1 cellular context compared by ENCODE assay signal in the genomic region with DNA sequence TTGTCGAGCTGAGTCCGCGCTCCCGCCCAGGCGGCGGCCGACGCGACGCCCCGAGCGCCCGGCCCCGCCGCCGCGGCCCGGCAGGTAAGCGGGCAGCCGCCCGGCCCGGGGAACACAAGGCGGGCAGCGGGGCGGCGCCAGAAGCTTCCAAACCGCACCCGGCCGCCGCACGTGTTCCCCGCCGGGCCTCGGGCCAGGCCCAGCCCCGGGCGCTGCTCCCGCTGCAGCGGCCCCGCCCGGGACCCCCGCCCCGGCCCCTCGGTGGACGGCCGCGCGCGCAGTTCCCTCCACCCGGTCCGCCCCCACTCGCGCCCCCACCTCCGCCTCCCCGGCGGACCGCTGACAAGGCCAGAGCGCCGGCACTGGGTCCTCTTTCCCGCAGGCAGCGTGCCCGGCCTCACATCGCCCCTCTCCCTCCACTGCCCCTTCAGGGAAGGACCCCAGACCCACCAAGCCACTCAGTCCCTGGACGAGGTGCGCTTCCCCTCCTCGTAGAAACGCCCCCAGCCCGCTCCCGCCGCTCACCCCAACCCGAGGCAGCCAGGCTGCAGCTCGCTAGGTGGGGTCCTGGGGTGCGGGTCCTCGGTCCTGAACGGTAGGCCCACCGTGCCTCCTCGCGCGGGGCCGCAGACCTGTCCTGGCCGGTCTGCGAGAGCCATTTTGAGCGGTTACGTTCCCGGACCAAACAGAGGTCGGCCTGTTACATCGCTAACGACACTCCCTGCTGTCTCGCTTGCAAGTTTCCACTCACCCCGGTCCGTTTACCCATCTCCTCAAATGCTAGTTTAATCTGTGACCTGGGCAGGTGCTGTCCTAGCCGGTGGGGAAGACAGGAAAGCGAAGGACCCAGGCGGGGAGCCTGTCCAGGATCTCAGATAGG.
A peak's percentile ranks its signal among the peaks of the same experiment; 100 is the strongest.
TF ChIP-seq lines count a peak whose summit lies in the region.

No MANE protein-coding gene starts in this region.

TF ChIP-seq in HepG2, 621 proteins besides CTCF, POLR2A, EP300 and RAD21 (continued from another document and continues in another):
- TF ChIP-seq, protein P1, sequence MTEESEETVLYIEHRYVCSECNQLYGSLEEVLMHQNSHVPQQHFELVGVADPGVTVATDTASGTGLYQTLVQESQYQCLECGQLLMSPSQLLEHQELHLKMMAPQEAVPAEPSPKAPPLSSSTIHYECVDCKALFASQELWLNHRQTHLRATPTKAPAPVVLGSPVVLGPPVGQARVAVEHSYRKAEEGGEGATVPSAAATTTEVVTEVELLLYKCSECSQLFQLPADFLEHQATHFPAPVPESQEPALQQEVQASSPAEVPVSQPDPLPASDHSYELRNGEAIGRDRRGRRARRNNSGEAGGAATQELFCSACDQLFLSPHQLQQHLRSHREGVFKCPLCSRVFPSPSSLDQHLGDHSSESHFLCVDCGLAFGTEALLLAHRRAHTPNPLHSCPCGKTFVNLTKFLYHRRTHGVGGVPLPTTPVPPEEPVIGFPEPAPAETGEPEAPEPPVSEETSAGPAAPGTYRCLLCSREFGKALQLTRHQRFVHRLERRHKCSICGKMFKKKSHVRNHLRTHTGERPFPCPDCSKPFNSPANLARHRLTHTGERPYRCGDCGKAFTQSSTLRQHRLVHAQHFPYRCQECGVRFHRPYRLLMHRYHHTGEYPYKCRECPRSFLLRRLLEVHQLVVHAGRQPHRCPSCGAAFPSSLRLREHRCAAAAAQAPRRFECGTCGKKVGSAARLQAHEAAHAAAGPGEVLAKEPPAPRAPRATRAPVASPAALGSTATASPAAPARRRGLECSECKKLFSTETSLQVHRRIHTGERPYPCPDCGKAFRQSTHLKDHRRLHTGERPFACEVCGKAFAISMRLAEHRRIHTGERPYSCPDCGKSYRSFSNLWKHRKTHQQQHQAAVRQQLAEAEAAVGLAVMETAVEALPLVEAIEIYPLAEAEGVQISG (CRISPR knock-in tag; IDR thresholded peaks at IDR 0.05), result no peak; the same call in 1 of the 2 replicates
- TF ChIP-seq ZNF335 (CRISPR knock-in tag; IDR thresholded peaks at IDR 0.05), result no peak
- TF ChIP-seq, protein P2, sequence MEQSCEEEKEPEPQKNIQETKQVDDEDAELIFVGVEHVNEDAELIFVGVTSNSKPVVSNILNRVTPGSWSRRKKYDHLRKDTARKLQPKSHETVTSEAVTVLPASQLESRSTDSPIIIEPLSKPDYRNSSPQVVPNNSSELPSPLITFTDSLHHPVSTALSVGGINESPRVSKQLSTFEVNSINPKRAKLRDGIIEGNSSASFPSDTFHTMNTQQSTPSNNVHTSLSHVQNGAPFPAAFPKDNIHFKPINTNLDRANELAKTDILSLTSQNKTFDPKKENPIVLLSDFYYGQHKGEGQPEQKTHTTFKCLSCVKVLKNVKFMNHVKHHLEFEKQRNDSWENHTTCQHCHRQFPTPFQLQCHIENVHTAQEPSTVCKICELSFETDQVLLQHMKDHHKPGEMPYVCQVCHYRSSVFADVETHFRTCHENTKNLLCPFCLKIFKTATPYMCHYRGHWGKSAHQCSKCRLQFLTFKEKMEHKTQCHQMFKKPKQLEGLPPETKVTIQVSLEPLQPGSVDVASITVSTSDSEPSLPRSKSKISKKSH (CRISPR knock-in tag; IDR thresholded peaks at IDR 0.05; ENCODE audit: borderline replicate concordance), result peak; percentile 40; the same call in 1 of the 2 replicates
- TF ChIP-seq ZFP36L2 (CRISPR knock-in tag; IDR thresholded peaks at IDR 0.05), result no peak
- TF ChIP-seq ZNF556 (CRISPR knock-in tag; IDR thresholded peaks at IDR 0.05; ENCODE audit: borderline replicate concordance), result no peak
- TF ChIP-seq KDM5B (CRISPR knock-in tag; IDR thresholded peaks at IDR 0.05; ENCODE audit: borderline replicate concordance), result no peak; the same call in 1 of the 2 replicates
- no peak; the same call in 1 of the 2 replicates for TF ChIP-seq GABPB1 (CRISPR knock-in tag; IDR thresholded peaks at IDR 0.05)
- TF ChIP-seq, protein P3, sequence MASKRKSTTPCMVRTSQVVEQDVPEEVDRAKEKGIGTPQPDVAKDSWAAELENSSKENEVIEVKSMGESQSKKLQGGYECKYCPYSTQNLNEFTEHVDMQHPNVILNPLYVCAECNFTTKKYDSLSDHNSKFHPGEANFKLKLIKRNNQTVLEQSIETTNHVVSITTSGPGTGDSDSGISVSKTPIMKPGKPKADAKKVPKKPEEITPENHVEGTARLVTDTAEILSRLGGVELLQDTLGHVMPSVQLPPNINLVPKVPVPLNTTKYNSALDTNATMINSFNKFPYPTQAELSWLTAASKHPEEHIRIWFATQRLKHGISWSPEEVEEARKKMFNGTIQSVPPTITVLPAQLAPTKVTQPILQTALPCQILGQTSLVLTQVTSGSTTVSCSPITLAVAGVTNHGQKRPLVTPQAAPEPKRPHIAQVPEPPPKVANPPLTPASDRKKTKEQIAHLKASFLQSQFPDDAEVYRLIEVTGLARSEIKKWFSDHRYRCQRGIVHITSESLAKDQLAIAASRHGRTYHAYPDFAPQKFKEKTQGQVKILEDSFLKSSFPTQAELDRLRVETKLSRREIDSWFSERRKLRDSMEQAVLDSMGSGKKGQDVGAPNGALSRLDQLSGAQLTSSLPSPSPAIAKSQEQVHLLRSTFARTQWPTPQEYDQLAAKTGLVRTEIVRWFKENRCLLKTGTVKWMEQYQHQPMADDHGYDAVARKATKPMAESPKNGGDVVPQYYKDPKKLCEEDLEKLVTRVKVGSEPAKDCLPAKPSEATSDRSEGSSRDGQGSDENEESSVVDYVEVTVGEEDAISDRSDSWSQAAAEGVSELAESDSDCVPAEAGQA (IDR thresholded peaks at IDR 0.05; ENCODE audit: low read depth), result no peak
- TF ChIP-seq, protein P3 (CRISPR knock-in tag; IDR thresholded peaks at IDR 0.05; ENCODE audit: borderline replicate concordance), result no peak
- TF ChIP-seq, protein P4, sequence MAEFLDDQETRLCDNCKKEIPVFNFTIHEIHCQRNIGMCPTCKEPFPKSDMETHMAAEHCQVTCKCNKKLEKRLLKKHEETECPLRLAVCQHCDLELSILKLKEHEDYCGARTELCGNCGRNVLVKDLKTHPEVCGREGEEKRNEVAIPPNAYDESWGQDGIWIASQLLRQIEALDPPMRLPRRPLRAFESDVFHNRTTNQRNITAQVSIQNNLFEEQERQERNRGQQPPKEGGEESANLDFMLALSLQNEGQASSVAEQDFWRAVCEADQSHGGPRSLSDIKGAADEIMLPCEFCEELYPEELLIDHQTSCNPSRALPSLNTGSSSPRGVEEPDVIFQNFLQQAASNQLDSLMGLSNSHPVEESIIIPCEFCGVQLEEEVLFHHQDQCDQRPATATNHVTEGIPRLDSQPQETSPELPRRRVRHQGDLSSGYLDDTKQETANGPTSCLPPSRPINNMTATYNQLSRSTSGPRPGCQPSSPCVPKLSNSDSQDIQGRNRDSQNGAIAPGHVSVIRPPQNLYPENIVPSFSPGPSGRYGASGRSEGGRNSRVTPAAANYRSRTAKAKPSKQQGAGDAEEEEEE (CRISPR knock-in tag; IDR thresholded peaks at IDR 0.05; ENCODE audit: borderline replicate concordance), result no peak
- TF ChIP-seq SALL1 (CRISPR knock-in tag; IDR thresholded peaks at IDR 0.05), result no peak
- TF ChIP-seq, protein P5, sequence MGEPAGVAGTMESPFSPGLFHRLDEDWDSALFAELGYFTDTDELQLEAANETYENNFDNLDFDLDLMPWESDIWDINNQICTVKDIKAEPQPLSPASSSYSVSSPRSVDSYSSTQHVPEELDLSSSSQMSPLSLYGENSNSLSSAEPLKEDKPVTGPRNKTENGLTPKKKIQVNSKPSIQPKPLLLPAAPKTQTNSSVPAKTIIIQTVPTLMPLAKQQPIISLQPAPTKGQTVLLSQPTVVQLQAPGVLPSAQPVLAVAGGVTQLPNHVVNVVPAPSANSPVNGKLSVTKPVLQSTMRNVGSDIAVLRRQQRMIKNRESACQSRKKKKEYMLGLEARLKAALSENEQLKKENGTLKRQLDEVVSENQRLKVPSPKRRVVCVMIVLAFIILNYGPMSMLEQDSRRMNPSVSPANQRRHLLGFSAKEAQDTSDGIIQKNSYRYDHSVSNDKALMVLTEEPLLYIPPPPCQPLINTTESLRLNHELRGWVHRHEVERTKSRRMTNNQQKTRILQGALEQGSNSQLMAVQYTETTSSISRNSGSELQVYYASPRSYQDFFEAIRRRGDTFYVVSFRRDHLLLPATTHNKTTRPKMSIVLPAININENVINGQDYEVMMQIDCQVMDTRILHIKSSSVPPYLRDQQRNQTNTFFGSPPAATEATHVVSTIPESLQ (CRISPR knock-in tag; conservative IDR thresholded peaks at IDR 0.05), result no peak
- TF ChIP-seq ZNF761 (CRISPR knock-in tag; conservative IDR thresholded peaks at IDR 0.05), result no peak
- TF ChIP-seq ZIK1 (CRISPR knock-in tag; IDR thresholded peaks at IDR 0.05; ENCODE audit: borderline replicate concordance, low read depth), result peak; percentile 46; the same call in 1 of the 2 replicates
- TF ChIP-seq SIX1 (CRISPR knock-in tag; IDR thresholded peaks at IDR 0.05; ENCODE audit: borderline replicate concordance), result no peak
- TF ChIP-seq, protein P6, sequence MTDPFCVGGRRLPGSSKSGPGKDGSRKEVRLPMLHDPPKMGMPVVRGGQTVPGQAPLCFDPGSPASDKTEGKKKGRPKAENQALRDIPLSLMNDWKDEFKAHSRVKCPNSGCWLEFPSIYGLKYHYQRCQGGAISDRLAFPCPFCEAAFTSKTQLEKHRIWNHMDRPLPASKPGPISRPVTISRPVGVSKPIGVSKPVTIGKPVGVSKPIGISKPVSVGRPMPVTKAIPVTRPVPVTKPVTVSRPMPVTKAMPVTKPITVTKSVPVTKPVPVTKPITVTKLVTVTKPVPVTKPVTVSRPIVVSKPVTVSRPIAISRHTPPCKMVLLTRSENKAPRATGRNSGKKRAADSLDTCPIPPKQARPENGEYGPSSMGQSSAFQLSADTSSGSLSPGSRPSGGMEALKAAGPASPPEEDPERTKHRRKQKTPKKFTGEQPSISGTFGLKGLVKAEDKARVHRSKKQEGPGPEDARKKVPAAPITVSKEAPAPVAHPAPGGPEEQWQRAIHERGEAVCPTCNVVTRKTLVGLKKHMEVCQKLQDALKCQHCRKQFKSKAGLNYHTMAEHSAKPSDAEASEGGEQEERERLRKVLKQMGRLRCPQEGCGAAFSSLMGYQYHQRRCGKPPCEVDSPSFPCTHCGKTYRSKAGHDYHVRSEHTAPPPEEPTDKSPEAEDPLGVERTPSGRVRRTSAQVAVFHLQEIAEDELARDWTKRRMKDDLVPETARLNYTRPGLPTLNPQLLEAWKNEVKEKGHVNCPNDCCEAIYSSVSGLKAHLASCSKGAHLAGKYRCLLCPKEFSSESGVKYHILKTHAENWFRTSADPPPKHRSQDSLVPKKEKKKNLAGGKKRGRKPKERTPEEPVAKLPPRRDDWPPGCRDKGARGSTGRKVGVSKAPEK (CRISPR knock-in tag; IDR thresholded peaks at IDR 0.05; ENCODE audit: borderline replicate concordance), result no peak
- no peak for TF ChIP-seq HOXA7 (CRISPR knock-in tag; IDR thresholded peaks at IDR 0.05)
- no peak for TF ChIP-seq TAF15 (IDR thresholded peaks at IDR 0.05; ENCODE audit: low read depth, low read length, poor library complexity, severe bottlenecking)
- TF ChIP-seq ZNF776 (CRISPR knock-in tag; IDR thresholded peaks at IDR 0.05), result 0 out of 2 replicates have a peak, but pooled peaks have one; percentile 32
- no peak for TF ChIP-seq ZNF160 (CRISPR knock-in tag; IDR thresholded peaks at IDR 0.05)
- TF ChIP-seq, protein P7, sequence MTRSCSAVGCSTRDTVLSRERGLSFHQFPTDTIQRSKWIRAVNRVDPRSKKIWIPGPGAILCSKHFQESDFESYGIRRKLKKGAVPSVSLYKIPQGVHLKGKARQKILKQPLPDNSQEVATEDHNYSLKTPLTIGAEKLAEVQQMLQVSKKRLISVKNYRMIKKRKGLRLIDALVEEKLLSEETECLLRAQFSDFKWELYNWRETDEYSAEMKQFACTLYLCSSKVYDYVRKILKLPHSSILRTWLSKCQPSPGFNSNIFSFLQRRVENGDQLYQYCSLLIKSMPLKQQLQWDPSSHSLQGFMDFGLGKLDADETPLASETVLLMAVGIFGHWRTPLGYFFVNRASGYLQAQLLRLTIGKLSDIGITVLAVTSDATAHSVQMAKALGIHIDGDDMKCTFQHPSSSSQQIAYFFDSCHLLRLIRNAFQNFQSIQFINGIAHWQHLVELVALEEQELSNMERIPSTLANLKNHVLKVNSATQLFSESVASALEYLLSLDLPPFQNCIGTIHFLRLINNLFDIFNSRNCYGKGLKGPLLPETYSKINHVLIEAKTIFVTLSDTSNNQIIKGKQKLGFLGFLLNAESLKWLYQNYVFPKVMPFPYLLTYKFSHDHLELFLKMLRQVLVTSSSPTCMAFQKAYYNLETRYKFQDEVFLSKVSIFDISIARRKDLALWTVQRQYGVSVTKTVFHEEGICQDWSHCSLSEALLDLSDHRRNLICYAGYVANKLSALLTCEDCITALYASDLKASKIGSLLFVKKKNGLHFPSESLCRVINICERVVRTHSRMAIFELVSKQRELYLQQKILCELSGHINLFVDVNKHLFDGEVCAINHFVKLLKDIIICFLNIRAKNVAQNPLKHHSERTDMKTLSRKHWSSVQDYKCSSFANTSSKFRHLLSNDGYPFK (CRISPR knock-in tag; IDR thresholded peaks at IDR 0.05; ENCODE audit: borderline replicate concordance), result no peak
- no peak for TF ChIP-seq NKX3-1 (CRISPR knock-in tag; IDR thresholded peaks at IDR 0.05)
- no peak for TF ChIP-seq NR3C1 (CRISPR knock-in tag; IDR thresholded peaks at IDR 0.05)
- TF ChIP-seq, protein P8, sequence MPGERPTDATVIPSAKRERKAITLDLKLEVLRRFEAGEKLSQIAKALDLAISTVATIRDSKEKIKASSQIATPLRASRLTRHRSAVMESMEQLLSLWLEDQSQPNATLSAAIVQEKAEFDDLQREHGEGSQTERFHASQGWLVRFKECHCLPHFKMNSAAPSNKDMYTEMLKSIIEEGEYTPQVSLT (CRISPR knock-in tag; IDR thresholded peaks at IDR 0.05; ENCODE audit: borderline replicate concordance, low read depth), result no peak
